Comparison of ENCODE assay signal across 1 cellular context in the genomic region with DNA sequence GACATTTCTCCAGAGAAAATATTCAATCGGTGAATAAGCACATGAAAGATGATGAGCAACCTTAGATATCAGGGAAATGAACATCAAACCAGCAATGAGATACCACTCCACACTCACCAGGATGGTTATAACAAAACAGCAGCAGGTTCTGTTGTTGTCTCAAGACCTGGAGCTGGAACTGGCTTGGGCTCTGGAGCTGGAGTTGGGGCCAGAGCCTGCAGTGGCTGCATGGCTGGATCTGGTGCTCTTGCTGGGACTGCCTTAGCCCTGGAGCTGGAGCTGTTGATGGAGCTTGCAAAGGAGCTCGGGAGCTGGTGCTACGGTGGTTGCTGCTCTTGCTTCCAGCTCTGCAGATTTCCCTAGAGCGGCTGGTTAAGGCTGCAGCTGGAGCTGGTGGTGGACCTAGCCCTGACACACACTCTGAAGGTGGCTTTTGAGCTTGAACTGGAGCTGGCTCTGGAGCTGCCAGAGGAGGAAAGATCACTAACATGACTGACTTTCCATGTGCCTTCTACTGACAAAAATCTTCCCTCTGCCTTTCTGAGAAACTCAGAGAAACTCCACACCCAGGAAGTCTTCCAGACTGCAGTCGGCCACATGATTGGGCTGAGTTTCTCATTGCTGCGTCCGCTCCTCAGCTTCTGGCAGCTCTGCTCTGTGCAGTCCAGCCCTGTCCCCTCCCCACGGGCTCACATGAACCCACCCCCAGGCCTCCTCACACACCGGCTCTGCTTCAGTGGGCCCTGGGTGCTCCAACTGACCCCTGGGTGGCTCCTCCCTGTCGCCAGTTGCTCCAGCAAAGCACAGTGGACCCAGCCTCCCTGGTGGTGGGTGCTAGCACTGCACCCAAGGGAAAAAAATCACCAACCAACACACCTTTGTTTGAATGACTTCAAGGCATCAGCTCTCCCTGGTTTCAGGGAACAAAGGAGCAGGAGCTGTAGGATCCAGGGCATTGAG.
TF ChIP-seq lines count a peak whose summit lies in the region.

No MANE protein-coding gene starts in this region.

TF ChIP-seq in GM23338, 12 proteins besides CTCF, POLR2A, EP300 and RAD21 (continued from another document):
- TF ChIP-seq, protein P1, sequence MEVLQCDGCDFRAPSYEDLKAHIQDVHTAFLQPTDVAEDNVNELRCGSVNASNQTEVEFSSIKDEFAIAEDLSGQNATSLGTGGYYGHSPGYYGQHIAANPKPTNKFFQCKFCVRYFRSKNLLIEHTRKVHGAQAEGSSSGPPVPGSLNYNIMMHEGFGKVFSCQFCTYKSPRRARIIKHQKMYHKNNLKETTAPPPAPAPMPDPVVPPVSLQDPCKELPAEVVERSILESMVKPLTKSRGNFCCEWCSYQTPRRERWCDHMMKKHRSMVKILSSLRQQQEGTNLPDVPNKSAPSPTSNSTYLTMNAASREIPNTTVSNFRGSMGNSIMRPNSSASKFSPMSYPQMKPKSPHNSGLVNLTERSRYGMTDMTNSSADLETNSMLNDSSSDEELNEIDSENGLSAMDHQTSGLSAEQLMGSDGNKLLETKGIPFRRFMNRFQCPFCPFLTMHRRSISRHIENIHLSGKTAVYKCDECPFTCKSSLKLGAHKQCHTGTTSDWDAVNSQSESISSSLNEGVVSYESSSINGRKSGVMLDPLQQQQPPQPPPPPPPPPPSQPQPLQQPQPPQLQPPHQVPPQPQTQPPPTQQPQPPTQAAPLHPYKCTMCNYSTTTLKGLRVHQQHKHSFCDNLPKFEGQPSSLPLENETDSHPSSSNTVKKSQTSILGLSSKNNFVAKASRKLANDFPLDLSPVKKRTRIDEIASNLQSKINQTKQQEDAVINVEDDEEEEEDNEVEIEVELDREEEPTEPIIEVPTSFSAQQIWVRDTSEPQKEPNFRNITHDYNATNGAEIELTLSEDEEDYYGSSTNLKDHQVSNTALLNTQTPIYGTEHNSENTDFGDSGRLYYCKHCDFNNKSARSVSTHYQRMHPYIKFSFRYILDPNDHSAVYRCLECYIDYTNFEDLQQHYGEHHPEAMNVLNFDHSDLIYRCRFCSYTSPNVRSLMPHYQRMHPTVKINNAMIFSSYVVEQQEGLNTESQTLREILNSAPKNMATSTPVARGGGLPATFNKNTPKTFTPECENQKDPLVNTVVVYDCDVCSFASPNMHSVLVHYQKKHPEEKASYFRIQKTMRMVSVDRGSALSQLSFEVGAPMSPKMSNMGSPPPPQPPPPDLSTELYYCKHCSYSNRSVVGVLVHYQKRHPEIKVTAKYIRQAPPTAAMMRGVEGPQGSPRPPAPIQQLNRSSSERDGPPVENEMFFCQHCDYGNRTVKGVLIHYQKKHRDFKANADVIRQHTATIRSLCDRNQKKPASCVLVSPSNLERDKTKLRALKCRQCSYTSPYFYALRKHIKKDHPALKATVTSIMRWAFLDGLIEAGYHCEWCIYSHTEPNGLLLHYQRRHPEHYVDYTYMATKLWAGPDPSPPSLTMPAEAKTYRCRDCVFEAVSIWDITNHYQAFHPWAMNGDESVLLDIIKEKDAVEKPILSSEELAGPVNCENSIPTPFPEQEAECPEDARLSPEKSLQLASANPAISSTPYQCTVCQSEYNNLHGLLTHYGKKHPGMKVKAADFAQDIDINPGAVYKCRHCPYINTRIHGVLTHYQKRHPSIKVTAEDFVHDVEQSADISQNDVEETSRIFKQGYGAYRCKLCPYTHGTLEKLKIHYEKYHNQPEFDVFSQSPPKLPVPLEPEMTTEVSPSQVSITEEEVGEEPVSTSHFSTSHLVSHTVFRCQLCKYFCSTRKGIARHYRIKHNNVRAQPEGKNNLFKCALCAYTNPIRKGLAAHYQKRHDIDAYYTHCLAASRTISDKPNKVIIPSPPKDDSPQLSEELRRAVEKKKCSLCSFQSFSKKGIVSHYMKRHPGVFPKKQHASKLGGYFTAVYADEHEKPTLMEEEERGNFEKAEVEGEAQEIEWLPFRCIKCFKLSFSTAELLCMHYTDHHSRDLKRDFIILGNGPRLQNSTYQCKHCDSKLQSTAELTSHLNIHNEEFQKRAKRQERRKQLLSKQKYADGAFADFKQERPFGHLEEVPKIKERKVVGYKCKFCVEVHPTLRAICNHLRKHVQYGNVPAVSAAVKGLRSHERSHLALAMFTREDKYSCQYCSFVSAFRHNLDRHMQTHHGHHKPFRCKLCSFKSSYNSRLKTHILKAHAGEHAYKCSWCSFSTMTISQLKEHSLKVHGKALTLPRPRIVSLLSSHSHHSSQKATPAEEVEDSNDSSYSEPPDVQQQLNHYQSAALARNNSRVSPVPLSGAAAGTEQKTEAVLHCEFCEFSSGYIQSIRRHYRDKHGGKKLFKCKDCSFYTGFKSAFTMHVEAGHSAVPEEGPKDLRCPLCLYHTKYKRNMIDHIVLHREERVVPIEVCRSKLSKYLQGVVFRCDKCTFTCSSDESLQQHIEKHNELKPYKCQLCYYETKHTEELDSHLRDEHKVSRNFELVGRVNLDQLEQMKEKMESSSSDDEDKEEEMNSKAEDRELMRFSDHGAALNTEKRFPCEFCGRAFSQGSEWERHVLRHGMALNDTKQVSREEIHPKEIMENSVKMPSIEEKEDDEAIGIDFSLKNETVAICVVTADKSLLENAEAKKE (CRISPR knock-in tag; IDR thresholded peaks at IDR 0.05) = no peak
